Comparison of ENCODE assay signal across 25 cellular contexts in the genomic region with DNA sequence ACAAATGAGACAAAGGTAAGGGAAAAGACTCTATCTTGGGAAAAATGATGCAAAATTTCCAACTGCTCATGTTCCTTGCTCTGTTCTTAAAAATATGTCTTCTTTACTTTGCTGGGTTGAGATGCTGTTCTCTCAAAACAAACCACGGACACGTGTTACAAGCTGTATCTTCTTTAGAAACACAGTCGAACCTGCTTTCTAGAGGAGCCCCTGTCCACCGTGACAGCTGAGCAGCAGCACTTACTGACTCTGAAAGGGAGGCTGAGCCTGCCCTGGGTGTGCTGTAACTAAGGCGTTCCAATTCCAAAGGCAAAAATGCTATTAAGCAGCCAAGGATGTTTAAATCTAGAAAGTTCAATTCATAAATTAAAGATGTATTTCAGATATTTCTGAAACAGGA.
"Had no signal": no experiment of that assay in that cellular context is flagged by ENCODE, and none has a peak within 500 bp of the region (broad histone marks: within the 10 kb centered on the region; RNA-seq: fewer than 3 reads in every experiment).

No MANE protein-coding gene starts in this region.

- H3K36me3 Mint-ChIP-seq: activated CD8-positive, alpha-beta memory T cell treated with anti-CD3 and anti-CD28 coated beads, Interleukin-2, amount 10 ng/mL, durations not matched to agents 7 days and 5 days; activated naive CD4-positive, alpha-beta T cell treated with anti-CD3 and anti-CD28 coated beads, Interleukin-2, amount 10 ng/mL, durations not matched to agents 7 days and 5 days; mesothelial cell of epicardium; naive thymus-derived CD8-positive, alpha-beta T cell had no signal

- H3K36me3 ChIP-seq: cardiac muscle cell, left ventricle myocardium inferior, right lobe of liver, tibial artery had no signal

- H3K27me3 Mint-ChIP-seq: activated CD8-positive, alpha-beta memory T cell treated with anti-CD3 and anti-CD28 coated beads, Interleukin-2, amount 10 ng/mL, durations not matched to agents 7 days and 5 days; activated CD8-positive, alpha-beta T cell treated with anti-CD3 and anti-CD28 coated beads for 36 hours; activated naive CD4-positive, alpha-beta T cell treated with anti-CD3 and anti-CD28 coated beads, Interleukin-2, amount 10 ng/mL, durations not matched to agents 7 days and 5 days; stimulated activated naive CD8-positive, alpha-beta T cell treated with anti-CD3 and anti-CD28 coated beads, Interleukin-15, amount 100 ng/mL, for 72 hours had no signal

- H2AFZ ChIP-seq: parathyroid adenoma had no signal

- H3K79me2 ChIP-seq: parathyroid adenoma had no signal

- H3K9me3 ChIP-seq: left ventricle myocardium inferior, right lobe of liver, tibial artery had no signal

- H3K4me1 Mint-ChIP-seq: activated CD8-positive, alpha-beta memory T cell treated with anti-CD3 and anti-CD28 coated beads, Interleukin-2, amount 10 ng/mL, durations not matched to agents 7 days and 5 days; activated naive CD4-positive, alpha-beta T cell treated with anti-CD3 and anti-CD28 coated beads, Interleukin-2, amount 10 ng/mL, durations not matched to agents 7 days and 5 days; naive thymus-derived CD8-positive, alpha-beta T cell; stimulated activated naive CD8-positive, alpha-beta T cell treated with anti-CD3 and anti-CD28 coated beads, Interleukin-15, amount 100 ng/mL, for 72 hours had no signal

- H3K27ac Mint-ChIP-seq: activated CD8-positive, alpha-beta memory T cell treated with anti-CD3 and anti-CD28 coated beads, Interleukin-2, amount 10 ng/mL, durations not matched to agents 7 days and 5 days; activated CD8-positive, alpha-beta T cell treated with anti-CD3 and anti-CD28 coated beads for 36 hours; activated naive CD4-positive, alpha-beta T cell treated with anti-CD3 and anti-CD28 coated beads, Interleukin-2, amount 10 ng/mL, durations not matched to agents 7 days and 5 days; mesothelial cell of epicardium; naive thymus-derived CD8-positive, alpha-beta T cell; stimulated activated naive CD8-positive, alpha-beta T cell treated with anti-CD3 and anti-CD28 coated beads, Interleukin-15, amount 100 ng/mL, for 72 hours had no signal

- H3K4me3 Mint-ChIP-seq: activated CD8-positive, alpha-beta memory T cell treated with anti-CD3 and anti-CD28 coated beads, Interleukin-2, amount 10 ng/mL, durations not matched to agents 7 days and 5 days; activated CD8-positive, alpha-beta T cell treated with anti-CD3 and anti-CD28 coated beads for 36 hours; activated naive CD4-positive, alpha-beta T cell treated with anti-CD3 and anti-CD28 coated beads, Interleukin-2, amount 10 ng/mL, durations not matched to agents 7 days and 5 days; mesothelial cell of epicardium; naive thymus-derived CD8-positive, alpha-beta T cell; stimulated activated naive CD8-positive, alpha-beta T cell treated with anti-CD3 and anti-CD28 coated beads, Interleukin-15, amount 100 ng/mL, for 72 hours had no signal

- H3K27me3 ChIP-seq: cardiac muscle cell, foreskin keratinocyte, right lobe of liver, tibial artery had no signal

- H3K9ac ChIP-seq: parathyroid adenoma had no signal

- DNase-seq: activated CD4-positive, alpha-beta T cell treated with anti-CD3 and anti-CD28 coated beads for 4 hours; activated CD4-positive, CD25-positive, alpha-beta regulatory T cell; activated CD8-positive, alpha-beta memory T cell treated with anti-CD3 and anti-CD28 coated beads, Interleukin-2, amount 10 ng/mL, durations not matched to agents 7 days and 5 days; activated CD8-positive, alpha-beta T cell treated with anti-CD3 and anti-CD28 coated beads for 36 hours; activated effector memory CD4-positive, alpha-beta T cell treated with anti-CD3 and anti-CD28 coated beads, Interleukin-2, amount 50 U/mL, for 16 hours; activated naive CD4-positive, alpha-beta T cell treated with anti-CD3 and anti-CD28 coated beads, Interleukin-2, amount 10 ng/mL, durations not matched to agents 7 days and 5 days; activated T-cell treated with anti-CD3 and anti-CD28 coated beads for 4 hours; amygdala; cortex of kidney; erythroblast; kidney; left ventricle myocardium inferior; mammary epithelial cell; naive thymus-derived CD8-positive, alpha-beta T cell; right lobe of liver; stimulated activated CD4-positive, alpha-beta T cell treated with anti-CD3 and anti-CD28 coated beads, Interleukin-1b, Interleukin-23, amount 100 ng/mL, for 48 hours; stimulated activated naive CD8-positive, alpha-beta T cell treated with anti-CD3 and anti-CD28 coated beads, Interleukin-15, amount 100 ng/mL, for 72 hours; T-helper 1 cell; T1000; tibial artery had no signal

- H3K4me1 ChIP-seq: foreskin keratinocyte, left ventricle myocardium inferior, parathyroid adenoma, right lobe of liver, tibial artery had no signal

- H3K4me3 ChIP-seq: cardiac muscle cell, left ventricle myocardium inferior, right lobe of liver, skin epidermis, tibial artery had no signal

- H3K27ac ChIP-seq: cardiac muscle cell, foreskin keratinocyte, left ventricle myocardium inferior, parathyroid adenoma, right lobe of liver, skin epidermis, tibial artery had no signal

- ATAC-seq: activated CD8-positive, alpha-beta memory T cell treated with anti-CD3 and anti-CD28 coated beads, Interleukin-2, amount 10 ng/mL, durations not matched to agents 7 days and 5 days; activated CD8-positive, alpha-beta T cell treated with anti-CD3 and anti-CD28 coated beads for 36 hours; foreskin keratinocyte; naive thymus-derived CD8-positive, alpha-beta T cell; right lobe of liver; stimulated activated naive CD8-positive, alpha-beta T cell treated with anti-CD3 and anti-CD28 coated beads, Interleukin-15, amount 100 ng/mL, for 72 hours had no signal

- H3K9me3 Mint-ChIP-seq: activated CD8-positive, alpha-beta T cell treated with anti-CD3 and anti-CD28 coated beads for 36 hours; mesothelial cell of epicardium had no signal
